ENCODE assay signal across 9 cellular contexts in the genomic region with DNA sequence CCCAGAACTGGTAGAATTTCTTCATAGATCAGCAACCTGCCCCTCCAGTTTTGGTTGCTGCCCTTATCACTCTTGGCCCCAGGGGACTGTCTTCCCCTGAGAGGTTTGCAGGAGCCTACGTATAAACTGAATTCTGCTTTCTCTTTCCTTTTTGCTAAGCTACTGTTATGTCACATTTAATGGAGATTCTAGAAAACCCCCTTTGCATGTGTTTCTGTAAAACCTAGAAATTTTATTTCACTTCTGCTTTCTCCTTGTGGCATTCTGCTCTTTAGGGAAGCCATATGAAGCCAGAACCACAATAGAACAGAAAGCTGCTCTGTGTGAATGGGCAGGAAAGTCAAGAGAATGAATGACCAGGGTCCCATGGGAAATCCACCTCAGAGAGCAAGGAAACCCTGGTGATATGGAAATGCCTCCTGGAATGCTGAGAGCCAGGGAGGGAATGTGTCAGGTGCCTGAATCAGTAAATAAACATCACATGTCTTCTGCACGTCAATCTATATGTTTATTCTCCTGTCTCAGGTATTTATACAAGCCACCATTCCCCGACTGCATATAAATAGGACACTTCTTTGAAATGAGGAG. TPM values are rescaled to one million over a fixed set of nuclear protein-coding genes. Genes with fewer than 3 reads are reported as not detected.
DNase-seq lines count a peak whose midpoint lies in the region; ATAC-seq and TF ChIP-seq lines count a peak whose summit lies in the region.
"Had no signal": no experiment of that assay in that cellular context is flagged by ENCODE, and none has a peak within 500 bp of the region (broad histone marks: within the 10 kb centered on the region; RNA-seq: fewer than 3 reads in every experiment).

No MANE protein-coding gene starts in this region.

- H3K9me3 ChIP-seq in transverse colon: no peaks in the 10 kb centered on the region

- intact Hi-C loops in transverse colon (cut with DNase I; ENCODE audit: low total_unique reads): no loop called here

- TF ChIP-seq CTCF in transverse colon (IDR thresholded peaks at IDR 0.05) (no peak), brain microvascular endothelial cell (IDR thresholded peaks at IDR 0.05; ENCODE audit: low read depth, low read length, missing control alignments) (no peak)

- H3K27me3 ChIP-seq in transverse colon: peaks cover 32% of the 10 kb centered on the region
- H3K27me3 ChIP-seq in brain microvascular endothelial cell (replicated peaks): no peaks in the 10 kb centered on the region

- ATAC-seq in HG02588 (IDR thresholded peaks at IDR 0.05; ENCODE audit: unreplicated experiment): peak; percentile 98

- no peak overlapping the region for H3K4me3 ChIP-seq in transverse colon
- no peak overlapping the region for H3K4me3 ChIP-seq in brain microvascular endothelial cell (ENCODE audit: low read depth, low read length)

- in situ Hi-C loops in transverse colon (cut with MboI; ENCODE audit: low pct_ligation_motif_present in 1 of 4, low pct_unique_long_range_greater_than_20kb in 1 of 4, low sequenced_read_pairs in 3 of 4): no loop called here
- in situ Hi-C loops in brain microvascular endothelial cell (cut with HindIII; ENCODE audit: low pct_ligation_motif_present, low sequenced_read_pairs): no loop called here

- DNase-seq in NCI-H2107 treated with DMSO at 0.1 percent for 48 hours (lab: John Stamatoyannopoulos, UW; ENCODE audit: unreplicated experiment): peak; percentile 24
- DNase-seq in NCI-H2107 (lab: John Stamatoyannopoulos, UW): no peak
- peak; percentile 98 for DNase-seq in MV-4-11 (lab: John Stamatoyannopoulos, UW)
- peak; percentile 11 for DNase-seq in kidney tubule cell (ENCODE audit: low spot score)
- DNase-seq in midbrain (lab: John Stamatoyannopoulos, UW): no peak
- no peak for DNase-seq in transverse colon
- DNase-seq in brain microvascular endothelial cell: no peak

- no peak for TF ChIP-seq EP300 in transverse colon (IDR thresholded peaks at IDR 0.05; ENCODE audit: low read depth)

- 13 to 26% methylated on average over 3 of the region's 3 CpGs for WGBS in transverse colon (ENCODE audit: low coverage in 1 of 2), 2 donors

- H3K27ac ChIP-seq in transverse colon (no peak overlapping the region), brain microvascular endothelial cell (no peak overlapping the region)
- H3K27ac ChIP-seq: 22Rv1 had no signal

- no peak for TF ChIP-seq POLR2A in transverse colon (IDR thresholded peaks at IDR 0.05)

- no peaks in the 10 kb centered on the region for H3K36me3 ChIP-seq in transverse colon
- H3K36me3 ChIP-seq in brain microvascular endothelial cell (replicated peaks): no peaks in the 10 kb centered on the region

- peaks cover 0 to 6% (median 0%) of the 10 kb centered on the region in 4 donors for H3K4me1 ChIP-seq in transverse colon

RNA-seq across cellular contexts. Expression of a gene that starts 3.4 kb away (rescaled TPM):
- not detected for total RNA-seq in transverse colon

RNA-seq across cellular contexts. Expression of a gene that starts 14.0 kb away (rescaled TPM):
- total RNA-seq in transverse colon: not detected

RNA-seq across cellular contexts. Expression of a gene that starts 27.1 kb away (rescaled TPM):
- not detected for total RNA-seq in transverse colon

RNA-seq across cellular contexts. Expression of a gene that starts 31.2 kb away (rescaled TPM):
- total RNA-seq in transverse colon: not detected

RNA-seq across cellular contexts. Expression of a gene that starts 46.6 kb away (rescaled TPM):
- 10 to 100 TPM in 3 of 4 donors, 1 to 10 TPM in 1; 4.6 to 27.2 (median 19.5) TPM for total RNA-seq in transverse colon

Comparison
In these comparisons a context has a peak if more than half of its experiments do, and no peak if none do; other contexts are left out.
1. DNase-seq: peak in NCI-H2107 treated with DMSO at 0.1 percent for 48 hours (single experiment), MV-4-11 (single experiment) and kidney tubule cell (single experiment); none in NCI-H2107 (single experiment), midbrain (single experiment), transverse colon (single experiment) and brain microvascular endothelial cell (single experiment).